21 cellular contexts compared by ENCODE assay signal in genomic region chr14:101061411-101062064, GRCh38.
"Had no signal": no experiment of that assay in that cellular context is flagged by ENCODE, and none has a peak within 500 bp of the region (broad histone marks: within the 10 kb centered on the region; RNA-seq: fewer than 3 reads in every experiment).

No MANE protein-coding gene starts in this region.

- FAIRE-seq: keratinocyte, pancreas, TTC549 had no signal

- H3K36me3 ChIP-seq: ascending aorta, pancreas, right lobe of liver, thoracic aorta, WERI-Rb-1 had no signal

- H3K27me3 ChIP-seq: ascending aorta, pancreas, right lobe of liver had no signal

- H3K27ac ChIP-seq: ascending aorta, coronary artery, heart right ventricle, pancreas, right lobe of liver, thoracic aorta, WERI-Rb-1 had no signal

- H3K9ac ChIP-seq: SK-N-SH had no signal

- DNase-seq: activated CD4-positive, alpha-beta T cell treated with anti-CD3 and anti-CD28 coated beads, Interleukin-2, amount 50 U/mL, for 1 hour; activated CD4-positive, CD25-positive, alpha-beta regulatory T cell treated with anti-CD3 and anti-CD28 coated beads, Interleukin-2, amount 50 U/mL, for 72 hours; activated CD8-positive, alpha-beta T cell treated with anti-CD3 and anti-CD28 coated beads, Interleukin-2, amount 10 ng/mL, durations not matched to agents 7 days and 5 days; activated gamma-delta T cell; heart right ventricle; mammary epithelial cell; SK-N-SH; stimulated activated CD4-positive, alpha-beta T cell treated with anti-CD3 and anti-CD28 coated beads, Interleukin-4, amount 100 ng/mL, for 1 hour; stimulated activated naive CD4-positive, alpha-beta T cell; WERI-Rb-1 had no signal

- ATAC-seq: activated CD8-positive, alpha-beta T cell treated with anti-CD3 and anti-CD28 coated beads, Interleukin-2, amount 10 ng/mL, durations not matched to agents 7 days and 5 days; activated naive CD4-positive, alpha-beta T cell treated with anti-CD3 and anti-CD28 coated beads, Interleukin-2, amount 50 U/mL, for 72 hours; heart right ventricle; left lobe of liver; naive thymus-derived CD8-positive, alpha-beta T cell; pancreas; right lobe of liver had no signal

- H3K9me3 ChIP-seq: ascending aorta, pancreas, SK-N-SH, thoracic aorta had no signal

- H3K4me1 ChIP-seq: ascending aorta, heart right ventricle, pancreas, right lobe of liver had no signal

- H3K4me3 ChIP-seq: ascending aorta, coronary artery, heart right ventricle, pancreas, right lobe of liver, smooth muscle cell, thoracic aorta had no signal
